30 cellular contexts compared by ENCODE assay signal in genomic region chr13:22505489-22505888, GRCh38.
DNase-seq lines count a peak whose midpoint lies in the region; ATAC-seq and TF ChIP-seq lines count a peak whose summit lies in the region.
"Had no signal": no experiment of that assay in that cellular context is flagged by ENCODE, and none has a peak within 500 bp of the region (broad histone marks: within the 10 kb centered on the region; RNA-seq: fewer than 3 reads in every experiment).

No MANE protein-coding gene starts in this region.

- H3K4me1 ChIP-seq in GM23248 (ENCODE audit: insufficient read depth) (no peaks in the 10 kb centered on the region), smooth muscle cell (ENCODE audit: low read depth) (peaks cover 7% of the 10 kb centered on the region), MM.1S (ENCODE audit: low read length) (no peaks in the 10 kb centered on the region)
- H3K4me1 ChIP-seq: breast epithelium, Caco-2, pancreas, Peyer's patch had no signal

- H3K9ac ChIP-seq in GM23248 (no peak overlapping the region), smooth muscle cell (ENCODE audit: low read depth) (no peak overlapping the region), MM.1S (ENCODE audit: low read length) (no peak overlapping the region)
- H3K9ac ChIP-seq: BLaER1 treated with 17β-estradiol and CSF1 and Interleukin-3, amounts not matched to agents 10 nM and 100 nM; KMS-11 had no signal

- H4K20me1 ChIP-seq in GM23248 (ENCODE audit: insufficient read depth) = no peaks in the 10 kb centered on the region
- H4K20me1 ChIP-seq in smooth muscle cell (ENCODE audit: low read depth) = no peaks in the 10 kb centered on the region
- no peaks in the 10 kb centered on the region for H4K20me1 ChIP-seq in MM.1S (ENCODE audit: insufficient read depth, low read length)
- H4K20me1 ChIP-seq: BLaER1 treated with 17β-estradiol and CSF1 and Interleukin-3, amounts not matched to agents 10 nM and 100 nM had no signal

- H3K9me2 ChIP-seq in GM23248 (ENCODE audit: insufficient read depth) (no peaks in the 10 kb centered on the region), MM.1S (replicated peaks; ENCODE audit: insufficient read depth, low read length) (no peaks in the 10 kb centered on the region)

- H3K27ac ChIP-seq in GM23248 (no peak overlapping the region), smooth muscle cell (ENCODE audit: low read depth) (no peak overlapping the region), MM.1S (ENCODE audit: low read length) (no peak overlapping the region)
- H3K27ac ChIP-seq: BLaER1 treated with 17β-estradiol and CSF1 and Interleukin-3, amounts not matched to agents 10 nM and 100 nM; breast epithelium; KMS-11; pancreas; Peyer's patch had no signal

- no peak overlapping the region for H3K4me2 ChIP-seq in GM23248 (ENCODE audit: unreplicated experiment)
- peak overlapping the region; percentile 4 for H3K4me2 ChIP-seq in smooth muscle cell
- H3K4me2 ChIP-seq in MM.1S (ENCODE audit: low read depth, low read length) = no peak overlapping the region
- H3K4me2 ChIP-seq: BLaER1 treated with 17β-estradiol and CSF1 and Interleukin-3, amounts not matched to agents 10 nM and 100 nM; KMS-11 had no signal

- H3K79me2 ChIP-seq in GM23248 (ENCODE audit: insufficient read depth) = no peaks in the 10 kb centered on the region
- no peaks in the 10 kb centered on the region for H3K79me2 ChIP-seq in smooth muscle cell (ENCODE audit: low read depth)
- no peaks in the 10 kb centered on the region for H3K79me2 ChIP-seq in MM.1S (ENCODE audit: low read length)

- no peak overlapping the region for H3K4me3 ChIP-seq in GM23248
- H3K4me3 ChIP-seq in astrocyte of the cerebellum (ENCODE audit: low read depth, low read length) = no peak overlapping the region
- no peak overlapping the region for H3K4me3 ChIP-seq in smooth muscle cell
- H3K4me3 ChIP-seq in MM.1S (ENCODE audit: low read length) = no peak overlapping the region
- H3K4me3 ChIP-seq: BLaER1 treated with 17β-estradiol and CSF1 and Interleukin-3, amounts not matched to agents 10 nM and 100 nM; breast epithelium; pancreas; Peyer's patch had no signal

- DNase-seq in GM23248 (peak; percentile 1), astrocyte of the cerebellum (ENCODE audit: low read depth) (peak; percentile 91), kidney glomerular epithelial cell (lab: John Stamatoyannopoulos, UW) (peak; percentile 43), smooth muscle cell (lab: John Stamatoyannopoulos, UW; ENCODE audit: unreplicated experiment) (no peak), NCI-H748 treated with DMSO at 0.1 percent for 48 hours (lab: John Stamatoyannopoulos, UW) (no peak), MM.1S (no peak), iPS-NIHi11 (ENCODE audit: low spot score) (no peak)
- DNase-seq: activated CD4-positive, CD25-positive, alpha-beta regulatory T cell treated with anti-CD3 and anti-CD28 coated beads, Interleukin-2, amount 50 U/mL, for 72 hours; activated CD8-positive, alpha-beta T cell treated with anti-CD3 and anti-CD28 coated beads, Interleukin-2, amount 10 ng/mL, durations not matched to agents 7 days and 5 days; activated effector memory CD4-positive, alpha-beta T cell treated with Interleukin-2 at 50 U/mL for 16 hours; activated naive CD8-positive, alpha-beta T cell treated with anti-CD3 and anti-CD28 coated beads, Interleukin-2, amount 10 ng/mL, durations not matched to agents 7 days and 5 days; activated T-cell treated with anti-CD3 and anti-CD28 coated beads for 4 hours; Caco-2; DMS79; endodermal cell; naive thymus-derived CD8-positive, alpha-beta T cell; NCI-H1694; NCI-H526 treated with DMSO at 0.1 percent for 48 hours; pancreas; Peyer's patch; SIG-M5; sigmoid colon; stomach; T-cell had no signal

- 2 to 3% methylated on average over 4 of the region's 4 CpGs for WGBS in GM23248 (ENCODE audit: low coverage in 1 of 2, low lambda C conversion rate in 2 of 2, missing lambda C conversion rate in 2 of 2), 2 experiments
- WGBS in smooth muscle cell (ENCODE audit: low lambda C conversion rate) = 74% methylated on average over 4 of the region's 4 CpGs

- H3K9me3 ChIP-seq in GM23248 (ENCODE audit: low read depth) (no peaks in the 10 kb centered on the region), smooth muscle cell (replicated peaks; ENCODE audit: low read depth) (peaks cover 5% of the 10 kb centered on the region), MM.1S (replicated peaks; ENCODE audit: insufficient read depth, low read length) (no peaks in the 10 kb centered on the region)
- H3K9me3 ChIP-seq: breast epithelium, Caco-2, esophagus muscularis mucosa, pancreas, Peyer's patch, stomach had no signal

- ATAC-seq in HG03196 (IDR thresholded peaks at IDR 0.05; ENCODE audit: unreplicated experiment) = no peak
- ATAC-seq: activated CD8-positive, alpha-beta T cell treated with anti-CD3 and anti-CD28 coated beads, Interleukin-2, amount 10 ng/mL, durations not matched to agents 7 days and 5 days; left lobe of liver; naive thymus-derived CD8-positive, alpha-beta T cell; pancreas; T-cell had no signal

- H3K36me3 ChIP-seq in GM23248 (ENCODE audit: low read depth) (no peaks in the 10 kb centered on the region), smooth muscle cell (ENCODE audit: low read depth) (no peaks in the 10 kb centered on the region), MM.1S (replicated peaks; ENCODE audit: insufficient read depth, low read length) (no peaks in the 10 kb centered on the region)
- H3K36me3 ChIP-seq: breast epithelium, esophagus muscularis mucosa, pancreas, Peyer's patch, sigmoid colon, stomach had no signal

- TF ChIP-seq CTCF in astrocyte of the cerebellum (IDR thresholded peaks at IDR 0.05; ENCODE audit: low read depth, low read length, missing control alignments) (no peak), smooth muscle cell (IDR thresholded peaks at IDR 0.05; ENCODE audit: borderline replicate concordance, insufficient read depth, poor library complexity, severe bottlenecking) (no peak), MM.1S (IDR thresholded peaks at IDR 0.05; ENCODE audit: low read length) (no peak)

- in situ Hi-C loops in GM23248 (cut with MboI) (no loop called here), astrocyte of the cerebellum (cut with HindIII; ENCODE audit: low sequenced_read_pairs) (no loop called here)

- H3F3A ChIP-seq in GM23248 (ENCODE audit: insufficient read depth) = no peaks in the 10 kb centered on the region
- H3F3A ChIP-seq in smooth muscle cell (ENCODE audit: low read depth) = no peaks in the 10 kb centered on the region
- no peaks in the 10 kb centered on the region for H3F3A ChIP-seq in MM.1S (ENCODE audit: insufficient read depth, low read length)

- no peak overlapping the region for H2AFZ ChIP-seq in GM23248
- no peak overlapping the region for H2AFZ ChIP-seq in smooth muscle cell (ENCODE audit: low read depth)
- H2AFZ ChIP-seq in MM.1S (ENCODE audit: low read length) = no peak overlapping the region

- H3K27me3 ChIP-seq in GM23248 (replicated peaks; ENCODE audit: insufficient read depth) = no peaks in the 10 kb centered on the region
- H3K27me3 ChIP-seq in smooth muscle cell (ENCODE audit: low read depth) = no peaks in the 10 kb centered on the region
- no peaks in the 10 kb centered on the region for H3K27me3 ChIP-seq in MM.1S (replicated peaks; ENCODE audit: insufficient read depth, low read length)
- H3K27me3 ChIP-seq: BLaER1 treated with 17β-estradiol and CSF1 and Interleukin-3, amounts not matched to agents 10 nM and 100 nM; breast epithelium; esophagus muscularis mucosa; Peyer's patch; sigmoid colon; stomach had no signal

Comparison
In these comparisons a context has a peak if more than half of its experiments do, and no peak if none do; other contexts are left out.
1. DNase-seq: peak in GM23248 (single experiment), astrocyte of the cerebellum (single experiment) and kidney glomerular epithelial cell (single experiment); none in smooth muscle cell (single experiment), NCI-H748 treated with DMSO at 0.1 percent for 48 hours (single experiment), MM.1S (single experiment) and iPS-NIHi11 (single experiment).